ENCODE assay signal across 8 cellular contexts in genomic region chr19:35755550-35756371, GRCh38. TPM values are rescaled to one million over a fixed set of nuclear protein-coding genes. Genes with fewer than 3 reads are reported as not detected.
DNase-seq lines count a peak whose midpoint lies in the region; ATAC-seq and TF ChIP-seq lines count a peak whose summit lies in the region.

No MANE protein-coding gene starts in this region.

- peak overlapping the region; percentile 73 for H3K23ac ChIP-seq in neuronal stem cell (ENCODE audit: low read depth, low read length, poor library complexity)

- peaks cover 17% of the 10 kb centered on the region for H3K79me1 ChIP-seq in neuronal stem cell (ENCODE audit: low read depth, low read length)

- no peaks in the 10 kb centered on the region for H3K9me3 ChIP-seq in CD8-positive, alpha-beta T cell (ENCODE audit: low read length)
- no peaks in the 10 kb centered on the region for H3K9me3 ChIP-seq in neuronal stem cell (replicated peaks in 1 of 2; ENCODE audit: control insufficient read depth in 2 of 2, insufficient read depth in 1 of 2, low read depth in 1 of 2, low read length in 2 of 2)
- H3K9me3 ChIP-seq in uterus: no peaks in the 10 kb centered on the region

- CTCF ChIA-PET in CD8-positive, alpha-beta T cell (lab: Charles Lee): interaction anchor here (1.5 kb wide), 1 partner anchor 61 kb away, joined by 3 read pairs; no protein-coding TSS in a partner anchor
- CTCF ChIA-PET in activated CD8-positive, alpha-beta memory T cell treated with anti-CD3 and anti-CD28 coated beads, Interleukin-2, amount 10 ng/mL, durations not matched to agents 7 days and 5 days (lab: Charles Lee): interaction anchor here (1.3 kb wide), 1 partner anchor 37 kb away, joined by 3 read pairs; no protein-coding TSS in a partner anchor

- no peak overlapping the region for H3K27ac ChIP-seq in CD8-positive, alpha-beta T cell (ENCODE audit: low read depth, low read length)
- H3K27ac ChIP-seq in neuronal stem cell (replicated peaks; ENCODE audit: low read length) (no peak overlapping the region), uterus (peak overlapping the region; percentile 98 to 99)

- no peak overlapping the region for H2AFZ ChIP-seq in neuronal stem cell (ENCODE audit: low read length)

- peaks cover 34% of the 10 kb centered on the region for H3K4me1 Mint-ChIP-seq in CD8-positive, alpha-beta T cell (ENCODE audit: low read depth)
- peaks cover 29% of the 10 kb centered on the region for H3K4me1 Mint-ChIP-seq in activated CD8-positive, alpha-beta memory T cell treated with anti-CD3 and anti-CD28 coated beads, Interleukin-2, amount 10 ng/mL, durations not matched to agents 7 days and 5 days

- peaks cover 23% of the 10 kb centered on the region for H3K36me3 Mint-ChIP-seq in CD8-positive, alpha-beta T cell
- H3K36me3 Mint-ChIP-seq in activated CD8-positive, alpha-beta memory T cell treated with anti-CD3 and anti-CD28 coated beads, Interleukin-2, amount 10 ng/mL, durations not matched to agents 7 days and 5 days: peaks cover 21% of the 10 kb centered on the region

- H2AK5ac ChIP-seq in neuronal stem cell (ENCODE audit: low read depth, low read length): peak overlapping the region; percentile 98

- no peaks in the 10 kb centered on the region for H3K27me3 ChIP-seq in CD8-positive, alpha-beta T cell (ENCODE audit: insufficient read depth, low read length)
- H3K27me3 ChIP-seq in neuronal stem cell (ENCODE audit: control insufficient read depth in 3 of 3, insufficient read depth in 3 of 3, low read depth in 1 of 3, low read length in 3 of 3) (peaks cover 0 to 13% (median 3%) of the 10 kb centered on the region in 3 experiments), uterus (no peaks in the 10 kb centered on the region)

- H3K4ac ChIP-seq in neuronal stem cell (ENCODE audit: low read length): peak overlapping the region; percentile 37

- H3K14ac ChIP-seq in neuronal stem cell (ENCODE audit: low read length): peak overlapping the region; percentile 89

- H4K8ac ChIP-seq in neuronal stem cell (ENCODE audit: low read depth, low read length): peak overlapping the region; percentile 43

- H2BK5ac ChIP-seq in neuronal stem cell (ENCODE audit: low read length): no peak overlapping the region

- H3K27me3 Mint-ChIP-seq in CD8-positive, alpha-beta T cell (ENCODE audit: low read depth): peaks cover 9% of the 10 kb centered on the region
- H3K27me3 Mint-ChIP-seq in activated CD8-positive, alpha-beta memory T cell treated with anti-CD3 and anti-CD28 coated beads, Interleukin-2, amount 10 ng/mL, durations not matched to agents 7 days and 5 days: no peaks in the 10 kb centered on the region

- DNase-seq in CD8-positive, alpha-beta T cell: peak in 6 of 7 experiments; percentile 30 to 66 (median 44)
- peak; percentile 64 for DNase-seq in activated CD8-positive, alpha-beta memory T cell treated with anti-CD3 and anti-CD28 coated beads, Interleukin-2, amount 10 ng/mL, durations not matched to agents 7 days and 5 days
- DNase-seq in fibroblast of gingiva (ENCODE audit: low read depth) (peak; percentile 93), neuronal stem cell (ENCODE audit: low spot score) (no peak), uterus (peak; percentile 90 to 97), globus pallidus (ENCODE audit: low spot score) (no peak), DMS79 (lab: John Stamatoyannopoulos, UW) (no peak), NCI-H2081 (lab: John Stamatoyannopoulos, UW) (no peak)

- H3K4me1 ChIP-seq in CD8-positive, alpha-beta T cell (ENCODE audit: insufficient read depth, low read length): peaks cover 25% of the 10 kb centered on the region
- H3K4me1 ChIP-seq in neuronal stem cell (ENCODE audit: control insufficient read depth in 2 of 2, insufficient read depth in 1 of 2, low read depth in 1 of 2, low read length in 2 of 2): peaks cover 12 to 24% of the 10 kb centered on the region in 2 donors
- H3K4me1 ChIP-seq in uterus: peaks cover 0 to 17% of the 10 kb centered on the region in 2 donors

- peak overlapping the region; percentile 96 for H3K18ac ChIP-seq in neuronal stem cell (ENCODE audit: low read length)

- intact Hi-C loops in CD8-positive, alpha-beta T cell (cut with DNase I, micrococcal nuclease): no loop called here
- intact Hi-C loops in uterus (cut with DNase I; ENCODE audit: low total_unique reads): no loop called here

- TF ChIP-seq CTCF in CD8-positive, alpha-beta T cell (IDR thresholded peaks at IDR 0.05): no peak
- TF ChIP-seq CTCF in uterus (IDR thresholded peaks at IDR 0.05): peak in 1 of 4 experiments; percentile 5

- H3K36me3 ChIP-seq in CD8-positive, alpha-beta T cell (ENCODE audit: insufficient read depth, low read length): peaks cover 15% of the 10 kb centered on the region
- H3K36me3 ChIP-seq in neuronal stem cell (replicated peaks in 1 of 2; ENCODE audit: control insufficient read depth in 2 of 2, insufficient read depth in 2 of 2, low read length in 2 of 2) (peaks cover 15 to 45% of the 10 kb centered on the region in 2 donors), uterus (no peaks in the 10 kb centered on the region)

- H2BK15ac ChIP-seq in neuronal stem cell (ENCODE audit: low read length): peak overlapping the region; percentile 38

- H3K4me2 ChIP-seq in neuronal stem cell (ENCODE audit: insufficient read depth, low read length, poor library complexity, severe bottlenecking): peak overlapping the region; percentile 49

- no peak overlapping the region for H2BK120ac ChIP-seq in neuronal stem cell (ENCODE audit: low read depth, low read length)

- TF ChIP-seq POLR2A in uterus (IDR thresholded peaks at IDR 0.05): peak in 1 of 2 donors; percentile 66

- no CpG with 5 or more reads among the region's 74 CpGs for WGBS in neuronal stem cell (ENCODE audit: extremely low coverage in 2 of 2, insufficient read length in 2 of 2, insufficient replicate concordance in 1 of 2), 2 donors

- H3K4me3 ChIP-seq in CD8-positive, alpha-beta T cell (ENCODE audit: low read depth, low read length): no peak overlapping the region
- peak overlapping the region in 1 of 2 donors; percentile 70 for H3K4me3 ChIP-seq in neuronal stem cell (ENCODE audit: low read length in 2 of 2)
- H3K4me3 ChIP-seq in uterus: peak overlapping the region; percentile 94 to 96

- POLR2A ChIA-PET in CD8-positive, alpha-beta T cell (lab: Charles Lee): interaction anchor here (1.4 to 2.0 kb wide), 2 partner anchors 11 to 14 kb away, joined by 4 to 7 read pairs; partner anchors contain the start of genes IGFLR1, PSENEN and U2AF1L4

- ATAC-seq in CD8-positive, alpha-beta T cell: no peak
- no peak for ATAC-seq in activated CD8-positive, alpha-beta memory T cell treated with anti-CD3 and anti-CD28 coated beads, Interleukin-2, amount 10 ng/mL, durations not matched to agents 7 days and 5 days

- peak overlapping the region; percentile 54 for H3K4me3 Mint-ChIP-seq in CD8-positive, alpha-beta T cell
- peak overlapping the region; percentile 17 for H3K4me3 Mint-ChIP-seq in activated CD8-positive, alpha-beta memory T cell treated with anti-CD3 and anti-CD28 coated beads, Interleukin-2, amount 10 ng/mL, durations not matched to agents 7 days and 5 days

- H4K91ac ChIP-seq in neuronal stem cell (ENCODE audit: low read depth, low read length, poor library complexity): peak overlapping the region; percentile 43

- H2BK12ac ChIP-seq in neuronal stem cell (ENCODE audit: low read length): peak overlapping the region; percentile 84

- peak overlapping the region; percentile 86 for H3K9ac ChIP-seq in neuronal stem cell (ENCODE audit: low read depth, low read length, poor library complexity)

- no peaks in the 10 kb centered on the region for H3K9me3 Mint-ChIP-seq in CD8-positive, alpha-beta T cell
- no peaks in the 10 kb centered on the region for H3K9me3 Mint-ChIP-seq in activated CD8-positive, alpha-beta memory T cell treated with anti-CD3 and anti-CD28 coated beads, Interleukin-2, amount 10 ng/mL, durations not matched to agents 7 days and 5 days (ENCODE audit: low read depth)

- H3K27ac Mint-ChIP-seq in CD8-positive, alpha-beta T cell: no peak overlapping the region
- no peak overlapping the region for H3K27ac Mint-ChIP-seq in activated CD8-positive, alpha-beta memory T cell treated with anti-CD3 and anti-CD28 coated beads, Interleukin-2, amount 10 ng/mL, durations not matched to agents 7 days and 5 days

RNA-seq across cellular contexts. Expression of gene HSPB6, which starts 1.1 kb away (rescaled TPM):
- total RNA-seq in CD8-positive, alpha-beta T cell: not detected
- total RNA-seq in activated CD8-positive, alpha-beta memory T cell treated with anti-CD3 and anti-CD28 coated beads, Interleukin-2, amount 10 ng/mL, durations not matched to agents 7 days and 5 days: not detected
- 2.6 TPM for polyA plus RNA-seq in neuronal stem cell (2013, experiment 1 of 2)
- 2.4 TPM for polyA plus RNA-seq in neuronal stem cell (2013, experiment 2 of 2)
- total RNA-seq in uterus: 100 to 1,000 TPM in 3 of 4 donors, 10 to 100 TPM in 1; 24.5 to 217 (median 134) TPM

RNA-seq across cellular contexts. Expression of gene PROSER3, which starts 2.2 kb away (rescaled TPM):
- 10 to 100 TPM; 17.3 to 19.5 TPM for total RNA-seq in CD8-positive, alpha-beta T cell
- total RNA-seq in activated CD8-positive, alpha-beta memory T cell treated with anti-CD3 and anti-CD28 coated beads, Interleukin-2, amount 10 ng/mL, durations not matched to agents 7 days and 5 days: 10 to 100 TPM; 46.5 to 57.8 TPM
- 36.6 TPM for polyA plus RNA-seq in neuronal stem cell (2013, experiment 1 of 2)
- polyA plus RNA-seq in neuronal stem cell (2013, experiment 2 of 2): 35.2 TPM
- 10 to 100 TPM in 1 of 4 donors, 1 to 10 TPM in 3; 1.0 to 52.6 (median 4.1) TPM for total RNA-seq in uterus

RNA-seq across cellular contexts. Expression of gene LIN37, which starts 7.4 kb away (rescaled TPM):
- total RNA-seq in CD8-positive, alpha-beta T cell: 1 to 10 TPM; 5.5 to 9.3 TPM
- total RNA-seq in activated CD8-positive, alpha-beta memory T cell treated with anti-CD3 and anti-CD28 coated beads, Interleukin-2, amount 10 ng/mL, durations not matched to agents 7 days and 5 days: 1 to 10 TPM; 8.9 to 9.2 TPM
- polyA plus RNA-seq in neuronal stem cell (2013, experiment 1 of 2): 5.9 TPM
- polyA plus RNA-seq in neuronal stem cell (2013, experiment 2 of 2): 5.2 TPM
- 10 to 100 TPM in 3 of 4 donors, 1 to 10 TPM in 1; 6.8 to 31.6 (median 16.9) TPM for total RNA-seq in uterus

RNA-seq across cellular contexts. Expression of gene PSENEN, which starts 10.3 kb away (rescaled TPM):
- 10 to 100 TPM in 1 of 2 experiments, 1 to 10 TPM in 1; 9.4 to 11.1 TPM for total RNA-seq in CD8-positive, alpha-beta T cell
- 10 to 100 TPM; 39.1 to 49.0 TPM for total RNA-seq in activated CD8-positive, alpha-beta memory T cell treated with anti-CD3 and anti-CD28 coated beads, Interleukin-2, amount 10 ng/mL, durations not matched to agents 7 days and 5 days
- polyA plus RNA-seq in neuronal stem cell (2013, experiment 1 of 2): 84.6 TPM
- 82.8 TPM for polyA plus RNA-seq in neuronal stem cell (2013, experiment 2 of 2)
- total RNA-seq in uterus: 10 to 100 TPM in 3 of 4 donors, 1 to 10 TPM in 1; 5.3 to 37.3 (median 18.8) TPM

RNA-seq across cellular contexts. Expression of gene U2AF1L4, which starts 10.5 kb away (rescaled TPM):
- total RNA-seq in CD8-positive, alpha-beta T cell: 10 to 100 TPM; 65.2 to 69.5 TPM
- total RNA-seq in activated CD8-positive, alpha-beta memory T cell treated with anti-CD3 and anti-CD28 coated beads, Interleukin-2, amount 10 ng/mL, durations not matched to agents 7 days and 5 days: 10 to 100 TPM; 25.1 to 35.6 TPM
- polyA plus RNA-seq in neuronal stem cell (2013, experiment 1 of 2): 13.5 TPM
- polyA plus RNA-seq in neuronal stem cell (2013, experiment 2 of 2): 14.3 TPM
- total RNA-seq in uterus: 100 to 1,000 TPM in 1 of 4 donors, 10 to 100 TPM in 2, 1 to 10 TPM in 1; 6.5 to 116 (median 19.5) TPM

Comparison
In these comparisons a context has a peak if more than half of its experiments do, and no peak if none do; other contexts are left out.
1. DNase-seq: peak in CD8-positive, alpha-beta T cell (6 of 7), activated CD8-positive, alpha-beta memory T cell treated with anti-CD3 and anti-CD28 coated beads, Interleukin-2, amount 10 ng/mL, durations not matched to agents 7 days and 5 days (single experiment), fibroblast of gingiva (single experiment) and uterus (2 of 2); none in neuronal stem cell (single experiment), globus pallidus (single experiment), DMS79 (single experiment) and NCI-H2081 (0 of 2).
2. H3K27ac ChIP-seq: peak in uterus (2 of 2); none in CD8-positive, alpha-beta T cell (single experiment) and neuronal stem cell (single experiment).
3. RNA of gene HSPB6, which starts 1.1 kb away (total RNA-seq): 24.5 to 217 TPM in uterus; not detected in activated CD8-positive, alpha-beta memory T cell treated with anti-CD3 and anti-CD28 coated beads, Interleukin-2, amount 10 ng/mL, durations not matched to agents 7 days and 5 days and not detected in CD8-positive, alpha-beta T cell; every median in the first group is over 10 times any median in the second.